ENCODE assay signal across 9 cellular contexts in the genomic region with DNA sequence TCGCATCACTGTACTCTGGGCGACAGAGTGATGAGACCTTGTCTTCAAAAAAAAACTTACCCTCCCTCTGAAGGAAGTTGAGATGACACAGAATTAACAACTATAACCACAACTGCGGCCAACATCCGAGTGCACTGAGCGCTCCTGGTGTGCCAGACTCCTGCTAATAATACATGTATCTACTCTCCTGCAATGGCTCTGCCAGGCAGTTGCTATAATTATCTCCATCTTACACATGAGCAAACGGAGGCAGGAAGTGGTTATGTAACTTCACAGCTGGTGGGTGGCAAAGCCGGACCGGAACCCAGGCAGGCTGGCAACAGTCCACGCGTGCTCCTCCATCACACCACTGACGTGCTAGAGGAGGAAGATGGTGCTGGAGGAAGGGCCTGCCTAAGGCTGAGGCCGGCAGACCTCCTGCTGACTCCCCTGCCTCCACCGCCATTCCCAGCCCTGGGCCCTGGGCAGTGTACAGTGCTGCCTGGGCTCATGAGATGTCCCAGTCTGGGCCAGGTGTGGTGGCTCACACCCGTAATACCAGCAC. TPM values are rescaled to one million over a fixed set of nuclear protein-coding genes. Genes with fewer than 3 reads are reported as not detected.
DNase-seq lines count a peak whose midpoint lies in the region; ATAC-seq, FAIRE-seq and TF ChIP-seq lines count a peak whose summit lies in the region.
"Had no signal": no experiment of that assay in that cellular context is flagged by ENCODE, and none has a peak within 500 bp of the region (broad histone marks: within the 10 kb centered on the region; RNA-seq: fewer than 3 reads in every experiment).

No MANE protein-coding gene starts in this region.

- H3K4me1 Mint-ChIP-seq in astrocyte (ENCODE audit: low read depth, unreplicated experiment), result peaks cover 7% of the 10 kb centered on the region

- H3K9ac ChIP-seq in Loucy (ENCODE audit: low read depth, low read length, poor library complexity, severe bottlenecking) (peak overlapping the region; percentile 60), astrocyte (ENCODE audit: low read length) (peak overlapping the region; percentile 12)

- H3K9me2 ChIP-seq in Loucy (replicated peaks; ENCODE audit: low read depth, low read length), result no peaks in the 10 kb centered on the region

- peaks cover 15% of the 10 kb centered on the region for H3K36me3 Mint-ChIP-seq in astrocyte (ENCODE audit: low read depth, unreplicated experiment)

- no peak overlapping the region for H3K4me3 Mint-ChIP-seq in astrocyte (ENCODE audit: unreplicated experiment)
- H3K4me3 Mint-ChIP-seq: nephron had no signal

- peak; percentile 97 for FAIRE-seq in astrocyte (lab: Jason Lieb, UNC)

- H3K4me1 ChIP-seq in Loucy (ENCODE audit: insufficient read depth, low read length, poor library complexity, severe bottlenecking), result peaks cover 54% of the 10 kb centered on the region
- peaks cover 11% of the 10 kb centered on the region for H3K4me1 ChIP-seq in astrocyte (ENCODE audit: insufficient read depth, low read length)

- H3K4me3 ChIP-seq in AG04449 (ENCODE audit: low read depth, low read length) (no peak overlapping the region), Loucy (ENCODE audit: low read length, poor library complexity, severe bottlenecking) (peak overlapping the region; percentile 47), astrocyte (ENCODE audit: insufficient read depth, low read depth, low read length) (no peak overlapping the region)

- H3K27ac Mint-ChIP-seq in astrocyte (ENCODE audit: unreplicated experiment), result no peak overlapping the region
- H3K27ac Mint-ChIP-seq: nephron had no signal

- TF ChIP-seq CTCF in AG04449 (IDR thresholded peaks at IDR 0.05; ENCODE audit: insufficient read depth, low read length, missing control alignments), result no peak
- TF ChIP-seq CTCF in Loucy (conservative IDR thresholded peaks at IDR 0.05; ENCODE audit: low read length), result no peak
- TF ChIP-seq CTCF in astrocyte (IDR thresholded peaks at IDR 0.05; ENCODE audit: insufficient read depth, low read depth, low read length), result no peak

- H3K27me3 Mint-ChIP-seq in astrocyte (ENCODE audit: low read depth, unreplicated experiment), result no peaks in the 10 kb centered on the region

- H3F3A ChIP-seq in Loucy (ENCODE audit: low read depth), result peaks cover 19% of the 10 kb centered on the region

- no peaks in the 10 kb centered on the region for H4K20me1 ChIP-seq in Loucy (ENCODE audit: insufficient read depth, low read length, poor library complexity, severe bottlenecking)
- H4K20me1 ChIP-seq in astrocyte (ENCODE audit: insufficient read depth, low read length), result no peaks in the 10 kb centered on the region

- H3K79me2 ChIP-seq in Loucy (ENCODE audit: insufficient read depth, low read length), result peaks cover 42% of the 10 kb centered on the region
- peaks cover 7% of the 10 kb centered on the region for H3K79me2 ChIP-seq in astrocyte (ENCODE audit: insufficient read depth, low read length)

- H3K27me3 ChIP-seq in Loucy (ENCODE audit: insufficient read depth, low read length, poor library complexity, severe bottlenecking) (no peaks in the 10 kb centered on the region), astrocyte (ENCODE audit: insufficient read depth, low read length) (no peaks in the 10 kb centered on the region)

- CTCF ChIA-PET in AG04449 (lab: Yijun Ruan, JAX), result interaction anchor here (1.7 to 5.8 kb wide), 2 partner anchors 9 to 27 kb away, joined by 6 to 45 read pairs; no protein-coding TSS in a partner anchor

- peak; percentile 70 for ATAC-seq in GM19351 (IDR thresholded peaks at IDR 0.05; ENCODE audit: unreplicated experiment)

- POLR2A ChIA-PET in AG04449 (lab: Yijun Ruan, JAX), result interaction anchor here (0.8 to 0.9 kb wide), 2 partner anchors 26 to 30 kb away, joined by 3 read pairs; a partner anchor contains a TSS

- H3K9me3 ChIP-seq in Loucy (ENCODE audit: insufficient read depth, low read depth, low read length) (no peaks in the 10 kb centered on the region), astrocyte (ENCODE audit: insufficient read depth, low read depth, low read length) (no peaks in the 10 kb centered on the region)

- H2AFZ ChIP-seq in Loucy (ENCODE audit: low read length) (no peak overlapping the region), astrocyte (ENCODE audit: low read depth, low read length) (no peak overlapping the region)

- peak overlapping the region; percentile 57 for H3K27ac ChIP-seq in astrocyte (ENCODE audit: low read depth, low read length)

- DNase-seq in AG04449 (ENCODE audit: low read depth, low spot score) (peak; percentile 76), T1000 (lab: John Stamatoyannopoulos, UW) (peak; percentile 35), astrocyte (ENCODE audit: low read depth) (peak; percentile 89), kidney glomerular epithelial cell (lab: John Stamatoyannopoulos, UW) (peak; percentile 43), NCI-H1048 (lab: John Stamatoyannopoulos, UW) (no peak)
- peak; percentile 31 to 48 (median 45) for DNase-seq in stimulated activated CD4-positive, alpha-beta T cell treated with anti-CD3 and anti-CD28 coated beads, TNF-alpha, amount 100 ng/mL, for 48 hours (ENCODE audit: low read depth in 3 of 3)

- H3K36me3 ChIP-seq in Loucy (ENCODE audit: insufficient read depth, low read length) (0 out of 2 replicates have a peak, but pooled peaks cover 3% of the 10 kb centered on the region), astrocyte (ENCODE audit: insufficient read depth, low read length) (peaks cover 4% of the 10 kb centered on the region)

- peak overlapping the region; percentile 68 for H3K4me2 ChIP-seq in Loucy (ENCODE audit: low read depth, low read length, poor library complexity, severe bottlenecking)
- H3K4me2 ChIP-seq in astrocyte (ENCODE audit: low read length), result peak overlapping the region; percentile 43

- peaks cover 2% of the 10 kb centered on the region for H3K9me3 Mint-ChIP-seq in astrocyte (ENCODE audit: unreplicated experiment)
- H3K9me3 Mint-ChIP-seq: nephron had no signal

RNA-seq across cellular contexts. Expression of a gene that starts 12.6 kb away (rescaled TPM):
- 14.6 and 14.7 TPM in 2 replicates for total RNA-seq in astrocyte

RNA-seq across cellular contexts. Expression of a gene that starts 12.8 kb away (rescaled TPM):
- 0.30 and 0.96 TPM in 2 replicates for total RNA-seq in astrocyte

RNA-seq across cellular contexts. Expression of a gene that starts 29.8 kb away (rescaled TPM):
- 1.3 and 1.4 TPM in 2 replicates for total RNA-seq in astrocyte

RNA-seq across cellular contexts. Expression of a gene that starts 33.2 kb away (rescaled TPM):
- 49.8 and 60.7 TPM in 2 replicates for total RNA-seq in astrocyte

RNA-seq across cellular contexts. Expression of a gene that starts 33.6 kb away (rescaled TPM):
- 13.8 and 14.5 TPM in 2 replicates for total RNA-seq in astrocyte
